In genomic region chrX:11764602-11765067, GRCh38 we compare ENCODE assay signal across 14 cellular contexts. TPM values are rescaled to one million over a fixed set of nuclear protein-coding genes. Genes with fewer than 3 reads are reported as not detected.
A peak's percentile ranks its signal among the peaks of the same experiment; 100 is the strongest.
DNase-seq lines count a peak whose midpoint lies in the region; ATAC-seq and TF ChIP-seq lines count a peak whose summit lies in the region.
"Had no signal": no experiment of that assay in that cellular context is flagged by ENCODE, and none has a peak within 500 bp of the region (broad histone marks: within the 10 kb centered on the region; RNA-seq: fewer than 3 reads in every experiment).

No MANE protein-coding gene starts in this region.

- no peak overlapping the region for H2BK120ac ChIP-seq in H9 (ENCODE audit: low read depth, low read length, poor library complexity, severe bottlenecking)

- H2AK5ac ChIP-seq in H9 (ENCODE audit: insufficient read length, low read length): no peak overlapping the region

- no peaks in the 10 kb centered on the region for H3K9me3 ChIP-seq in CD4-positive, alpha-beta memory T cell (ENCODE audit: control insufficient read depth in 1 of 2, low read length in 2 of 2)
- H3K9me3 ChIP-seq in H9 (ENCODE audit: control insufficient read depth, low read depth, low read length): peaks cover 3% of the 10 kb centered on the region
- H3K9me3 ChIP-seq: BLaER1, esophagus muscularis mucosa had no signal

- POLR2A ChIA-PET in CD4-positive, alpha-beta memory T cell (lab: Charles Lee; ENCODE audit: partially characterized antibody): no interaction called here
- POLR2A ChIA-PET in activated naive CD8-positive, alpha-beta T cell treated with anti-CD3 and anti-CD28 coated beads, Interleukin-2, amount 10 ng/mL, durations not matched to agents 7 days and 5 days (lab: Charles Lee): no interaction called here

- no peaks in the 10 kb centered on the region for H3K27me3 Mint-ChIP-seq in CD4-positive, alpha-beta memory T cell
- H3K27me3 Mint-ChIP-seq in activated naive CD8-positive, alpha-beta T cell treated with anti-CD3 and anti-CD28 coated beads, Interleukin-2, amount 10 ng/mL, durations not matched to agents 7 days and 5 days: no peaks in the 10 kb centered on the region
- H3K27me3 Mint-ChIP-seq in H9 (ENCODE audit: low read depth): no peaks in the 10 kb centered on the region

- no peak overlapping the region for H3K56ac ChIP-seq in H9 (ENCODE audit: insufficient read length, low read depth, low read length)

- CTCF ChIA-PET in CD4-positive, alpha-beta memory T cell (lab: Charles Lee; ENCODE audit: partially characterized antibody): interaction anchor here (2.0 kb wide), 1 partner anchor 9 kb away, joined by 6 read pairs; no protein-coding TSS in a partner anchor

- peak overlapping the region; percentile 63 to 90 (median 80) for H3K4me3 Mint-ChIP-seq in CD4-positive, alpha-beta memory T cell
- H3K4me3 Mint-ChIP-seq in activated naive CD8-positive, alpha-beta T cell treated with anti-CD3 and anti-CD28 coated beads, Interleukin-2, amount 10 ng/mL, durations not matched to agents 7 days and 5 days: peak overlapping the region; percentile 82
- no peak overlapping the region for H3K4me3 Mint-ChIP-seq in H9

- H3K79me1 ChIP-seq in H9 (ENCODE audit: insufficient read depth, low read depth, low read length, poor library complexity, severe bottlenecking): no peaks in the 10 kb centered on the region

- H3K27ac Mint-ChIP-seq in CD4-positive, alpha-beta memory T cell: peak overlapping the region; percentile 58 to 95 (median 85)
- peak overlapping the region; percentile 94 for H3K27ac Mint-ChIP-seq in activated naive CD8-positive, alpha-beta T cell treated with anti-CD3 and anti-CD28 coated beads, Interleukin-2, amount 10 ng/mL, durations not matched to agents 7 days and 5 days
- H3K27ac Mint-ChIP-seq in H9: no peak overlapping the region

- H3K27me3 ChIP-seq in CD4-positive, alpha-beta memory T cell (ENCODE audit: insufficient read depth, low read length): no peaks in the 10 kb centered on the region
- H3K27me3 ChIP-seq in H9 (ENCODE audit: insufficient read depth, low read length): no peaks in the 10 kb centered on the region
- H3K27me3 ChIP-seq: esophagus muscularis mucosa had no signal

- no peak overlapping the region for H2BK12ac ChIP-seq in H9 (ENCODE audit: insufficient read length, low read depth, low read length)

- H3K18ac ChIP-seq in H9 (ENCODE audit: insufficient read length, low read depth, low read length): no peak overlapping the region

- no peak overlapping the region for H3T11ph ChIP-seq in H9 (ENCODE audit: low read length)

- peak overlapping the region in 1 of 2 donors; percentile 37 for H3K4me3 ChIP-seq in CD4-positive, alpha-beta memory T cell (ENCODE audit: low read length in 2 of 2)
- H3K4me3 ChIP-seq: BLaER1, esophagus muscularis mucosa had no signal

- H4K91ac ChIP-seq in H9 (ENCODE audit: insufficient read length, low read depth, low read length): no peak overlapping the region

- ATAC-seq in GM18520 (IDR thresholded peaks at IDR 0.05; ENCODE audit: unreplicated experiment) (peak; percentile 29), HG03378 (IDR thresholded peaks at IDR 0.05; ENCODE audit: unreplicated experiment) (peak; percentile 32), HG02588 (IDR thresholded peaks at IDR 0.05; ENCODE audit: unreplicated experiment) (no peak), GM19455 (IDR thresholded peaks at IDR 0.05; ENCODE audit: unreplicated experiment) (no peak)
- ATAC-seq in activated naive CD8-positive, alpha-beta T cell treated with anti-CD3 and anti-CD28 coated beads, Interleukin-2, amount 10 ng/mL, durations not matched to agents 7 days and 5 days (ENCODE audit: low read depth): peak; percentile 13
- ATAC-seq: left lobe of liver had no signal

- no peak overlapping the region for H3K4me2 ChIP-seq in H9 (ENCODE audit: insufficient read depth, insufficient read length, low read length)
- H3K4me2 ChIP-seq: BLaER1 had no signal

- no peak overlapping the region for H2BK5ac ChIP-seq in H9 (ENCODE audit: insufficient read length, low read length)

- no CpG with 5 or more reads among the region's 8 CpGs for WGBS in H9 (ENCODE audit: extremely low coverage, insufficient read length, low lambda C conversion rate)

- H3K9me3 Mint-ChIP-seq in CD4-positive, alpha-beta memory T cell: no peaks in the 10 kb centered on the region
- no peaks in the 10 kb centered on the region for H3K9me3 Mint-ChIP-seq in activated naive CD8-positive, alpha-beta T cell treated with anti-CD3 and anti-CD28 coated beads, Interleukin-2, amount 10 ng/mL, durations not matched to agents 7 days and 5 days
- peaks cover 56 to 64% of the 10 kb centered on the region in 2 experiments for H3K9me3 Mint-ChIP-seq in H9

- H2BK20ac ChIP-seq in H9 (ENCODE audit: low read depth, low read length, poor library complexity, severe bottlenecking): no peak overlapping the region

- peaks cover 57 to 70% of the 10 kb centered on the region in 2 donors for H3K36me3 Mint-ChIP-seq in CD4-positive, alpha-beta memory T cell
- H3K36me3 Mint-ChIP-seq in activated naive CD8-positive, alpha-beta T cell treated with anti-CD3 and anti-CD28 coated beads, Interleukin-2, amount 10 ng/mL, durations not matched to agents 7 days and 5 days: peaks cover 37% of the 10 kb centered on the region
- H3K36me3 Mint-ChIP-seq in H9 (ENCODE audit: insufficient read depth in 1 of 3, low read depth in 3 of 3): peaks cover 13 to 57% (median 49%) of the 10 kb centered on the region in 3 experiments

- no peak overlapping the region for H3K23ac ChIP-seq in H9 (ENCODE audit: insufficient read length, low read depth, low read length)

- no peaks in the 10 kb centered on the region for H3K23me2 ChIP-seq in H9 (ENCODE audit: insufficient read length, low read depth, low read length, poor library complexity, severe bottlenecking)

- no peak overlapping the region for H3K14ac ChIP-seq in H9 (ENCODE audit: insufficient read depth, low read length)

- no peak overlapping the region for H3K4ac ChIP-seq in H9 (ENCODE audit: low read depth, low read length)

- peaks cover 37 to 78% (median 60%) of the 10 kb centered on the region in 4 donors for H3K4me1 Mint-ChIP-seq in CD4-positive, alpha-beta memory T cell
- H3K4me1 Mint-ChIP-seq in activated naive CD8-positive, alpha-beta T cell treated with anti-CD3 and anti-CD28 coated beads, Interleukin-2, amount 10 ng/mL, durations not matched to agents 7 days and 5 days: peaks cover 41% of the 10 kb centered on the region
- no peaks in the 10 kb centered on the region for H3K4me1 Mint-ChIP-seq in H9

- H3K4me1 ChIP-seq in CD4-positive, alpha-beta memory T cell (ENCODE audit: insufficient read depth, low read length): peaks cover 75% of the 10 kb centered on the region
- H3K4me1 ChIP-seq in H9 (ENCODE audit: insufficient read depth, low read length): no peaks in the 10 kb centered on the region

- no peak overlapping the region for H2AFZ ChIP-seq in H9 (ENCODE audit: low read length)

- H3K79me2 ChIP-seq in H9 (ENCODE audit: insufficient read depth, low read length): no peaks in the 10 kb centered on the region

- no peak for DNase-seq in CD4-positive, alpha-beta memory T cell
- DNase-seq in activated naive CD8-positive, alpha-beta T cell treated with anti-CD3 and anti-CD28 coated beads, Interleukin-2, amount 10 ng/mL, durations not matched to agents 7 days and 5 days: no peak
- DNase-seq in NAMALWA (ENCODE audit: low spot score) (no peak), H9 (no peak)
- DNase-seq: activated CD4-positive, CD25-positive, alpha-beta regulatory T cell treated with anti-CD3 and anti-CD28 coated beads, Interleukin-2, amount 50 U/mL, for 72 hours; hippocampal formation; NCI-H2171 treated with DMSO at 0.1 percent for 48 hours had no signal

- H3K27ac ChIP-seq in CD4-positive, alpha-beta memory T cell (ENCODE audit: low read depth, low read length): peak overlapping the region; percentile 51
- H3K27ac ChIP-seq in H9 (ENCODE audit: insufficient read length, low read depth, low read length): no peak overlapping the region
- H3K27ac ChIP-seq: BLaER1, esophagus muscularis mucosa had no signal

- intact Hi-C loops in CD4-positive, alpha-beta memory T cell (cut with micrococcal nuclease): no loop called here

- H2BK15ac ChIP-seq in H9 (ENCODE audit: low read depth, low read length): no peak overlapping the region

- H3K36me3 ChIP-seq in CD4-positive, alpha-beta memory T cell (ENCODE audit: insufficient read depth, low read length): peaks cover 31% of the 10 kb centered on the region

- no peak overlapping the region for H4K5ac ChIP-seq in H9 (ENCODE audit: insufficient read length, low read depth, low read length)

- TF ChIP-seq CTCF in H9 (conservative IDR thresholded peaks at IDR 0.05): no peak

- H4K20me1 ChIP-seq in H9 (ENCODE audit: control insufficient read depth, insufficient read depth, insufficient read length): no peaks in the 10 kb centered on the region

- no peak overlapping the region for H3K9ac ChIP-seq in H9 (ENCODE audit: extremely low read depth, insufficient read length, low read length)
- H3K9ac ChIP-seq: BLaER1 had no signal

- H4K8ac ChIP-seq in H9 (replicated peaks; ENCODE audit: insufficient read length, low read depth, low read length): no peak overlapping the region

RNA-seq across cellular contexts. Expression of gene MSL3, which starts 6.6 kb away (rescaled TPM):
- total RNA-seq in CD4-positive, alpha-beta memory T cell: 100 to 1,000 TPM; 129 to 140 TPM
- polyA plus RNA-seq in CD4-positive, alpha-beta memory T cell: 10 to 100 TPM; 62.6 to 72.9 TPM
- 10 to 100 TPM; 73.7 to 82.4 TPM for total RNA-seq in activated naive CD8-positive, alpha-beta T cell treated with anti-CD3 and anti-CD28 coated beads, Interleukin-2, amount 10 ng/mL, durations not matched to agents 7 days and 5 days
- total RNA-seq in H9 (2021): 13.0 and 14.0 TPM in 2 replicates

Comparison
In these comparisons a context has a peak if more than half of its experiments do, and no peak if none do; other contexts are left out.
1. H3K27ac Mint-ChIP-seq: peak in CD4-positive, alpha-beta memory T cell (7 of 7) and activated naive CD8-positive, alpha-beta T cell treated with anti-CD3 and anti-CD28 coated beads, Interleukin-2, amount 10 ng/mL, durations not matched to agents 7 days and 5 days (single experiment); none in H9 (0 of 3).
2. H3K4me3 Mint-ChIP-seq: peak in CD4-positive, alpha-beta memory T cell (8 of 8) and activated naive CD8-positive, alpha-beta T cell treated with anti-CD3 and anti-CD28 coated beads, Interleukin-2, amount 10 ng/mL, durations not matched to agents 7 days and 5 days (single experiment); none in H9 (0 of 2).
3. ATAC-seq: peak in GM18520 (single experiment), HG03378 (single experiment) and activated naive CD8-positive, alpha-beta T cell treated with anti-CD3 and anti-CD28 coated beads, Interleukin-2, amount 10 ng/mL, durations not matched to agents 7 days and 5 days (single experiment); none in HG02588 (single experiment) and GM19455 (single experiment).